In genomic region chr13:41388143-41388881, GRCh38 we compare ENCODE assay signal across 23 cellular contexts.
"Had no signal": no experiment of that assay in that cellular context is flagged by ENCODE, and none has a peak within 500 bp of the region (broad histone marks: within the 10 kb centered on the region; RNA-seq: fewer than 3 reads in every experiment).

No MANE protein-coding gene starts in this region.

- H3K36me3 ChIP-seq: neural progenitor cell, neutrophil, right lobe of liver, tibial nerve, uterus had no signal

- H3K27ac ChIP-seq: neural progenitor cell, neutrophil, parathyroid adenoma, psoas muscle, right lobe of liver, tibial nerve, uterus had no signal

- ATAC-seq: left lobe of liver; natural killer cell; psoas muscle; right lobe of liver; stimulated activated memory B cell treated with anti-CD40 and anti-IgM and Interleukin-4, amounts not matched to agents 10 μg/mL and 1 μg/mL and 100 μg/mL, for 72 hours; stimulated activated naive CD8-positive, alpha-beta T cell treated with anti-CD3 and anti-CD28 coated beads, Interleukin-15, amount 100 ng/mL, for 72 hours had no signal

- H3K4me1 ChIP-seq: neural progenitor cell, parathyroid adenoma, psoas muscle, right lobe of liver, tibial nerve, uterus had no signal

- H3K9ac ChIP-seq: neural progenitor cell, parathyroid adenoma had no signal

- H3K27me3 ChIP-seq: neural progenitor cell, neutrophil, right lobe of liver, tibial nerve, uterus had no signal

- H3K79me2 ChIP-seq: parathyroid adenoma had no signal

- H3K4me2 ChIP-seq: neural progenitor cell, smooth muscle cell had no signal

- H3K4me3 ChIP-seq: neural progenitor cell, psoas muscle, right lobe of liver, smooth muscle cell, tibial nerve, uterus had no signal

- DNase-seq: hippocampal formation; kidney glomerular epithelial cell; left cardiac atrium; natural killer cell; nephron progenitor cell; occipital lobe; psoas muscle; right lobe of liver; stimulated activated CD4-positive, alpha-beta T cell treated with anti-CD3 and anti-CD28 coated beads, Interleukin-1b, Interleukin-23, amount 100 ng/mL, for 48 hours; stimulated activated CD4-positive, alpha-beta T cell treated with anti-CD3 and anti-CD28 coated beads, Interleukin-2, amount 100 ng/mL, for 48 hours; stimulated activated CD4-positive, alpha-beta T cell treated with anti-CD3 and anti-CD28 coated beads, Interleukin-4, amount 100 ng/mL, for 4 hours; stimulated activated CD8-positive, alpha-beta memory T cell treated with anti-CD3 and anti-CD28 coated beads, Interleukin-4, amount 100 ng/mL, for 48 hours; stimulated activated naive CD4-positive, alpha-beta T cell treated with Interleukin-2 at 50 U/mL for 16 hours; stimulated activated naive CD8-positive, alpha-beta T cell treated with anti-CD3 and anti-CD28 coated beads, Interleukin-15, amount 100 ng/mL, for 72 hours; substantia nigra; uterus had no signal

- H3K9me3 ChIP-seq: neutrophil, psoas muscle, right lobe of liver, tibial nerve, uterus had no signal

- H2AFZ ChIP-seq: parathyroid adenoma had no signal
